1 cellular context compared by ENCODE assay signal in the genomic region with DNA sequence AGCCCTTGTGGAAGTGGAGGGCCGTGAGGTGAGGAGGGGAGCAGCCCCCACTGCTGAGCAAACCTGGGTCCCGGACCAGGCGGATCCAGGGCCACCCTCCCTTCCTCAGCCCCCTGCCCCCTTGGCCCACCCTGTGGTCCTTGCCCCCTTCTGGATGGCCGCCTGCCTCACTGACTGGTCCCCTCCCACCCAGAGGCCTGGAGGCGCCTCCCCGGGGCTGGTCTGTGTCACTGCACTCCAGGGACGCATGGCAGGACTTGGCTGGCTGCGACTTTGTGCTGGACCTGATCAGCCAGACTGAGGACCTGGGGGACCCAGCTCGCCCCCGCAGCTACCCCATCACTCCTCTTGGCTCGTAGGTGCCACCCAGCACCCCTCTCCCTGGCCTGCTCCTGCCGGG.
TF ChIP-seq lines count a peak whose summit lies in the region.

No MANE protein-coding gene starts in this region.

TF ChIP-seq in GM23338, 12 proteins besides CTCF, POLR2A, EP300 and RAD21:
- TF ChIP-seq, protein P1, sequence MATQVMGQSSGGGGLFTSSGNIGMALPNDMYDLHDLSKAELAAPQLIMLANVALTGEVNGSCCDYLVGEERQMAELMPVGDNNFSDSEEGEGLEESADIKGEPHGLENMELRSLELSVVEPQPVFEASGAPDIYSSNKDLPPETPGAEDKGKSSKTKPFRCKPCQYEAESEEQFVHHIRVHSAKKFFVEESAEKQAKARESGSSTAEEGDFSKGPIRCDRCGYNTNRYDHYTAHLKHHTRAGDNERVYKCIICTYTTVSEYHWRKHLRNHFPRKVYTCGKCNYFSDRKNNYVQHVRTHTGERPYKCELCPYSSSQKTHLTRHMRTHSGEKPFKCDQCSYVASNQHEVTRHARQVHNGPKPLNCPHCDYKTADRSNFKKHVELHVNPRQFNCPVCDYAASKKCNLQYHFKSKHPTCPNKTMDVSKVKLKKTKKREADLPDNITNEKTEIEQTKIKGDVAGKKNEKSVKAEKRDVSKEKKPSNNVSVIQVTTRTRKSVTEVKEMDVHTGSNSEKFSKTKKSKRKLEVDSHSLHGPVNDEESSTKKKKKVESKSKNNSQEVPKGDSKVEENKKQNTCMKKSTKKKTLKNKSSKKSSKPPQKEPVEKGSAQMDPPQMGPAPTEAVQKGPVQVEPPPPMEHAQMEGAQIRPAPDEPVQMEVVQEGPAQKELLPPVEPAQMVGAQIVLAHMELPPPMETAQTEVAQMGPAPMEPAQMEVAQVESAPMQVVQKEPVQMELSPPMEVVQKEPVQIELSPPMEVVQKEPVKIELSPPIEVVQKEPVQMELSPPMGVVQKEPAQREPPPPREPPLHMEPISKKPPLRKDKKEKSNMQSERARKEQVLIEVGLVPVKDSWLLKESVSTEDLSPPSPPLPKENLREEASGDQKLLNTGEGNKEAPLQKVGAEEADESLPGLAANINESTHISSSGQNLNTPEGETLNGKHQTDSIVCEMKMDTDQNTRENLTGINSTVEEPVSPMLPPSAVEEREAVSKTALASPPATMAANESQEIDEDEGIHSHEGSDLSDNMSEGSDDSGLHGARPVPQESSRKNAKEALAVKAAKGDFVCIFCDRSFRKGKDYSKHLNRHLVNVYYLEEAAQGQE (IDR thresholded peaks at IDR 0.05; ENCODE audit: unreplicated experiment), result no peak
- no peak for TF ChIP-seq ZNF331 (CRISPR knock-in tag; IDR thresholded peaks at IDR 0.05; ENCODE audit: low read depth)
- TF ChIP-seq NANOG (IDR thresholded peaks at IDR 0.05; ENCODE audit: borderline replicate concordance), result no peak
- TF ChIP-seq STAT1 (IDR thresholded peaks at IDR 0.05; ENCODE audit: unreplicated experiment), result no peak
- no peak for TF ChIP-seq EZH2 (IDR thresholded peaks at IDR 0.05; ENCODE audit: low read depth, unreplicated experiment)
- no peak for TF ChIP-seq ZNF114 (CRISPR knock-in tag; IDR thresholded peaks at IDR 0.05)
- no peak for TF ChIP-seq POLR2AphosphoS5 (IDR thresholded peaks at IDR 0.05; ENCODE audit: low read depth)
